ENCODE assay signal across 8 cellular contexts in the genomic region with DNA sequence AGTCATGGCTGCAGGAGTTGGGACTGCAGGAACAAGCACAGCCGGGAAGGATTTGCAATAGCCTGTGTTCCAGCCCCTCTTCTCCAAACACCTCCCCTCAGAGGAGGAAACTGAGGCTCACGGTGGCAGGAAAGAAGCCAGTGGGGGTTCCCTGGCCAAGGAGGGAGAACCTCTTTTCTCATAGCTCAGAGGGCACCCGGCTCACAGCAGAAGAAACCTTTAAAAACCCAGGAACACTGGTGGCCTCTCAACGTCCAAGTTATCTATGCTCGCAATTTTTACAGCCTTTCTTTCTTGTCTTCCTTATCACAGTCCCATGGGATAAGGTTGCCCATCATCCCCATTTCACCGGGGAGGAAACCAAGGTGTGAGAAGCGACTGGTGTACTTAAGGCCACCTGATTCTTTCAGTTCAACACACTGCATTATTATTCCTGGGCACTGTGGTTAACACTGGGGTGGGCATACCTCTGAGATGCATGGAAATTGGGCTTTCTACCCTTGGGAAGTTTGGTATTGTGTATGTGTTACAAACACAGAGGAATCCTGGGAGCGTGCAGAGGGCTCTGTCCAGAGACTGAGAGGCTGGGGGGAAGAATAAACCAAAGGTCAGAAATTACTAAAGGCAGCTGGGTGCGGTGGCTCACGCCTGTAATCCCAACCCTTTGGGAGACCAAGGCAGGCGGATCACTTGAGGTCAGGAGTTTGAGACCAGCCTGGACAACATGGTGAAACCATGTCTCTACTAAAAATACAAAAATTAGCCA. TPM values are rescaled to one million over a fixed set of nuclear protein-coding genes. Genes with fewer than 3 reads are reported as not detected.
DNase-seq lines count a peak whose midpoint lies in the region; ATAC-seq, FAIRE-seq and TF ChIP-seq lines count a peak whose summit lies in the region.

No MANE protein-coding gene starts in this region.

- FAIRE-seq in kidney (lab: Jason Lieb, UNC): no peak

- H3K4me3 ChIP-seq in HUES6 (ENCODE audit: low read depth, low read length) (peak overlapping the region; percentile 92), adrenal gland (peak overlapping the region; percentile 56 to 99 (median 86)), kidney (ENCODE audit: low read length in 2 of 2) (peak overlapping the region; percentile 88 to 91)

- TF ChIP-seq CTCF in adrenal gland (IDR thresholded peaks at IDR 0.05) (no peak), kidney (IDR thresholded peaks at IDR 0.05; ENCODE audit: borderline replicate concordance, extremely low read depth, insufficient read depth) (no peak)

- H3K9ac ChIP-seq in HUES6 (ENCODE audit: low read length) (peak overlapping the region; percentile 98), kidney (ENCODE audit: low read length in 2 of 2) (peak overlapping the region; percentile 77 to 91)

- no peak for ATAC-seq in stimulated activated naive CD8-positive, alpha-beta T cell treated with anti-CD3 and anti-CD28 coated beads, Interleukin-15, amount 100 ng/mL, for 72 hours

- peaks cover 30% of the 10 kb centered on the region for H3K4me1 Mint-ChIP-seq in stimulated activated naive CD8-positive, alpha-beta T cell treated with anti-CD3 and anti-CD28 coated beads, Interleukin-15, amount 100 ng/mL, for 72 hours

- H3K27ac Mint-ChIP-seq in stimulated activated naive CD8-positive, alpha-beta T cell treated with anti-CD3 and anti-CD28 coated beads, Interleukin-15, amount 100 ng/mL, for 72 hours: peak overlapping the region in 1 of 2 donors; percentile 95

- no peaks in the 10 kb centered on the region; the same call in 1 of the 2 replicates for H3K27me3 ChIP-seq in HUES6 (ENCODE audit: control insufficient read depth, insufficient read depth, low read length)
- no peaks in the 10 kb centered on the region for H3K27me3 ChIP-seq in adrenal gland

- H3K9me3 ChIP-seq in HUES6 (ENCODE audit: control insufficient read depth, insufficient read depth, low read depth, low read length) (no peaks in the 10 kb centered on the region), adrenal gland (replicated peaks in 1 of 3) (no peaks in the 10 kb centered on the region), kidney (ENCODE audit: control insufficient read depth in 1 of 2, low read length in 2 of 2) (no peaks in the 10 kb centered on the region)

- WGBS in adrenal gland, 4 donors: 45 to 55% (median 48%) methylated on average over 10 to 11 of the region's 11 CpGs

- no peak overlapping the region; the same call in 1 of the 2 replicates for H3K27ac ChIP-seq in HUES6 (ENCODE audit: low read depth, low read length)
- H3K27ac ChIP-seq in adrenal gland: peak overlapping the region in 4 of 5 donors; percentile 80 to 91 (median 85)
- H3K27ac ChIP-seq in kidney (ENCODE audit: low read depth in 2 of 2, low read length in 2 of 2): peak overlapping the region; percentile 54 to 67

- H3K4me1 ChIP-seq in HUES6 (ENCODE audit: control insufficient read depth, insufficient read depth, low read length) (peaks cover 6% of the 10 kb centered on the region; the same call in 1 of the 2 replicates), adrenal gland (replicated peaks in 1 of 2) (peaks cover 11 to 15% of the 10 kb centered on the region in 2 donors), kidney (ENCODE audit: control insufficient read depth in 1 of 2, insufficient read depth in 1 of 2, low read depth in 1 of 2, low read length in 2 of 2) (peaks cover 0 to 6% of the 10 kb centered on the region in 2 donors)

- H3K36me3 ChIP-seq in HUES6 (ENCODE audit: control insufficient read depth, insufficient read depth, low read length) (peaks cover 11% of the 10 kb centered on the region), adrenal gland (replicated peaks in 1 of 2) (peaks cover 0 to 16% of the 10 kb centered on the region in 2 donors), kidney (ENCODE audit: control insufficient read depth in 1 of 2, insufficient read depth in 2 of 2, low read length in 2 of 2) (peaks cover 4 to 5% of the 10 kb centered on the region in 2 donors)

- TF ChIP-seq POLR2A in adrenal gland (IDR thresholded peaks at IDR 0.05): no peak

- peak overlapping the region; percentile 95 to 98 for H3K4me3 Mint-ChIP-seq in stimulated activated naive CD8-positive, alpha-beta T cell treated with anti-CD3 and anti-CD28 coated beads, Interleukin-15, amount 100 ng/mL, for 72 hours

- DNase-seq in adrenal gland (no peak), kidney (no peak), NCI-H146 treated with DMSO at 0.1 percent for 48 hours (lab: John Stamatoyannopoulos, UW; ENCODE audit: unreplicated experiment) (no peak), glomerular visceral epithelial cell (ENCODE audit: extremely low spot score) (no peak), NCI-H526 (lab: John Stamatoyannopoulos, UW) (no peak), AG08396 (ENCODE audit: low spot score) (no peak)
- no peak for DNase-seq in stimulated activated naive CD8-positive, alpha-beta T cell treated with anti-CD3 and anti-CD28 coated beads, Interleukin-15, amount 100 ng/mL, for 72 hours

- no peaks in the 10 kb centered on the region for H3K27me3 Mint-ChIP-seq in stimulated activated naive CD8-positive, alpha-beta T cell treated with anti-CD3 and anti-CD28 coated beads, Interleukin-15, amount 100 ng/mL, for 72 hours

- no peaks in the 10 kb centered on the region for H3K9me3 Mint-ChIP-seq in stimulated activated naive CD8-positive, alpha-beta T cell treated with anti-CD3 and anti-CD28 coated beads, Interleukin-15, amount 100 ng/mL, for 72 hours

- intact Hi-C loops in adrenal gland (cut with DNase I): loop anchor here in 1 of 2 donors (10.0 kb wide), 1 partner anchor 87 kb away; no protein-coding TSS in a partner anchor
- intact Hi-C loops in kidney (cut with DNase I): no loop called here

RNA-seq across cellular contexts. Expression of gene ZNF629, which starts 0.8 kb away (rescaled TPM):
- total RNA-seq in adrenal gland (10 to 100 TPM; 19.5 to 27.0 (median 24.3) TPM), kidney (19.8 TPM)
- polyA plus RNA-seq in adrenal gland (10 to 100 TPM in 2 of 3 donors, 1 to 10 TPM in 1; 7.9 to 14.7 (median 13.6) TPM), kidney (ENCODE audit: insufficient read depth, low read depth, low replicate concordance) (8.1 TPM)

RNA-seq across cellular contexts. Expression of gene RNF40, which starts 25.7 kb away (rescaled TPM):
- 100 to 1,000 TPM in 7 of 8 donors, 10 to 100 TPM in 1; 86.9 to 164 (median 109) TPM for total RNA-seq in adrenal gland
- polyA plus RNA-seq in adrenal gland: 100 to 1,000 TPM; 121 to 143 (median 137) TPM
- total RNA-seq in kidney: 109 TPM
- polyA plus RNA-seq in kidney (ENCODE audit: insufficient read depth, low read depth, low replicate concordance): 74.3 TPM

RNA-seq across cellular contexts. Expression of gene CFAP119, which starts 25.9 kb away (rescaled TPM):
- total RNA-seq in adrenal gland (10 to 100 TPM in 2 of 8 donors, 1 to 10 TPM in 6; 2.3 to 12.8 (median 7.4) TPM), kidney (12.2 TPM)
- polyA plus RNA-seq in adrenal gland (10 to 100 TPM in 2 of 3 donors, 1 to 10 TPM in 1; 6.3 to 37.6 (median 24.6) TPM), kidney (ENCODE audit: insufficient read depth, low read depth, low replicate concordance) (13.5 TPM)

RNA-seq across cellular contexts. Expression of gene PHKG2, which starts 39.6 kb away (rescaled TPM):
- 10 to 100 TPM; 25.4 to 48.3 (median 35.1) TPM for total RNA-seq in adrenal gland
- 10 to 100 TPM; 18.7 to 82.8 (median 58.5) TPM for polyA plus RNA-seq in adrenal gland
- 27.8 TPM for total RNA-seq in kidney
- polyA plus RNA-seq in kidney (ENCODE audit: insufficient read depth, low read depth, low replicate concordance): 34.9 TPM
